8 cellular contexts compared by ENCODE assay signal in genomic region chr3:58874248-58874741, GRCh38.
DNase-seq lines count a peak whose midpoint lies in the region; ATAC-seq, FAIRE-seq and TF ChIP-seq lines count a peak whose summit lies in the region.

No MANE protein-coding gene starts in this region.

- peak overlapping the region; percentile 15 for H3K4me2 ChIP-seq in GM12878 (ENCODE audit: control insufficient read depth, insufficient read depth)

- H3K27me3 ChIP-seq in GM12878 (replicated peaks in 1 of 2; ENCODE audit: control insufficient read depth in 2 of 2, insufficient read depth in 2 of 2, low read length in 1 of 2) (no peaks in the 10 kb centered on the region), right lobe of liver (no peaks in the 10 kb centered on the region)

- no TSS peak for BruUV-seq in GM12878 (replicated peaks; lab: Mats Ljungman, UMichigan)

- SMC1A ChIA-PET in GM12878 (lab: Charles Lee; ENCODE audit: uncharacterized antibody, unreplicated experiment) = interaction anchor here (0.6 to 3.2 kb wide), 7 partner anchors 9 to 175 kb away, joined by 3 to 19 read pairs (median 5); no protein-coding TSS in a partner anchor

- peak overlapping the region; percentile 69 for H2AFZ ChIP-seq in GM12878 (ENCODE audit: control insufficient read depth, low read depth, low read length)

- H3K79me2 ChIP-seq in GM12878 (ENCODE audit: control insufficient read depth, insufficient read depth, low read length) = no peaks in the 10 kb centered on the region

- H3K4me3 ChIP-seq in GM12878 (no peak overlapping the region), right lobe of liver (no peak overlapping the region)

- peak; percentile 29 for DNase-seq in GM13977 (ENCODE audit: low spot score)
- DNase-seq in GM12878 (ENCODE audit: low read depth, low spot score) = peak; percentile 56
- DNase-seq in right lobe of liver = no peak
- DNase-seq in ACHN = no peak
- no peak for DNase-seq in anterior cingulate cortex (lab: John Stamatoyannopoulos, UW)
- no peak for DNase-seq in GM03348 (ENCODE audit: low spot score)

- intact Hi-C loops in GM12878 (cut with micrococcal nuclease; ENCODE audit: unreplicated experiment) (loop anchor here (5.0 to 10.0 kb wide), 2 partner anchors 78 to 179 kb away; no protein-coding TSS in a partner anchor), right lobe of liver (cut with DNase I) (no loop called here)

- POLR2A ChIA-PET in GM12878 (lab: Charles Lee) = no interaction called here

- peak; percentile 68 for FAIRE-seq in GM12878 (lab: Jason Lieb, UNC)

- RAD21 ChIA-PET in GM12878 (lab: Charles Lee; ENCODE audit: unreplicated experiment) = interaction anchor here (0.6 to 2.4 kb wide), 6 partner anchors 14 to 184 kb away, joined by 3 to 15 read pairs (median 5); no protein-coding TSS in a partner anchor

- H4K20me1 ChIP-seq in GM12878 (ENCODE audit: control insufficient read depth, insufficient read depth) = no peaks in the 10 kb centered on the region

- H3K9me3 ChIP-seq in GM12878 (replicated peaks; ENCODE audit: control insufficient read depth, insufficient read depth, low read length) (no peaks in the 10 kb centered on the region), right lobe of liver (no peaks in the 10 kb centered on the region)

- H3K27ac ChIP-seq in GM12878 (ENCODE audit: control insufficient read depth, insufficient read depth) = peak overlapping the region; percentile 67
- H3K27ac ChIP-seq in right lobe of liver = no peak overlapping the region

- peak; percentile 82 for ATAC-seq in GM21390 (IDR thresholded peaks at IDR 0.05; ENCODE audit: unreplicated experiment)
- peak; percentile 70 for ATAC-seq in HG03378 (IDR thresholded peaks at IDR 0.05; ENCODE audit: unreplicated experiment)
- ATAC-seq in GM12878 = peak; percentile 89
- no peak for ATAC-seq in right lobe of liver

- TF ChIP-seq EP300 in GM12878 (IDR thresholded peaks at IDR 0.05; ENCODE audit: borderline replicate concordance in 1 of 2, control insufficient read depth in 1 of 2, low read depth in 2 of 2, low read length in 2 of 2) = peak; percentile 5 to 27; a peak in 1 of 4 replicates

- peaks cover 5% of the 10 kb centered on the region; the same call in 1 of the 2 replicates for H3K4me1 ChIP-seq in GM12878 (ENCODE audit: control insufficient read depth, insufficient read depth, low read length)
- H3K4me1 ChIP-seq in right lobe of liver = no peaks in the 10 kb centered on the region

- 26% methylated on average over 5 of the region's 5 CpGs for WGBS in GM12878 (ENCODE audit: insufficient coverage, insufficient replicate concordance, low lambda C conversion rate, missing lambda C conversion rate)
- 68% methylated on average over 5 of the region's 5 CpGs for WGBS in right lobe of liver (ENCODE audit: insufficient coverage, low coverage, low lambda C conversion rate, missing lambda C conversion rate)

- H3K36me3 ChIP-seq in GM12878 (ENCODE audit: control insufficient read depth in 2 of 2, insufficient read depth in 2 of 2, low read length in 1 of 2) = no peaks in the 10 kb centered on the region
- H3K36me3 ChIP-seq in right lobe of liver = no peaks in the 10 kb centered on the region

- CTCF ChIA-PET in GM12878 (lab: Yijun Ruan, JAX) = interaction anchor here (0.9 to 1.6 kb wide), 3 partner anchors 13 to 50 kb away, joined by 3 to 12 read pairs (median 6); no protein-coding TSS in a partner anchor

- TF ChIP-seq RAD21 in GM12878 (IDR thresholded peaks at IDR 0.05; ENCODE audit: insufficient read depth, low read depth, low read length) = no peak

- TF ChIP-seq CTCF in GM13977 (IDR thresholded peaks at IDR 0.05; ENCODE audit: extremely low read depth, insufficient read depth, missing control alignments) (no peak), GM12878 (IDR thresholded peaks at IDR 0.05 in 2 of 3, conservative IDR thresholded peaks at IDR 0.05 in 1 of 3; ENCODE audit: control insufficient read depth in 2 of 3, extremely low read depth in 1 of 3, insufficient read depth in 1 of 3, low read depth in 3 of 3, low read length in 3 of 3) (no peak), right lobe of liver (IDR thresholded peaks at IDR 0.05) (no peak)

- 0 out of 2 replicates have a peak overlapping the region, but pooled peaks have one; percentile 24 for H3K9ac ChIP-seq in GM12878 (ENCODE audit: control insufficient read depth, insufficient read depth, low read length)

- in situ Hi-C loops in GM13977 (cut with MboI; ENCODE audit: low pct_unique_long_range_greater_than_20kb, low sequenced_read_pairs, unreplicated experiment) (no loop called here), GM12878 (cut with MboI) (no loop called here), ACHN (cut with HindIII; ENCODE audit: low pct_ligation_motif_present, low pct_unique_long_range_greater_than_20kb, low sequenced_read_pairs) (no loop called here)

- TF ChIP-seq POLR2A in GM12878 (IDR thresholded peaks at IDR 0.05; ENCODE audit: low read depth, low read length) (no peak), right lobe of liver (IDR thresholded peaks at IDR 0.05) (no peak)

TF ChIP-seq in GM12878, 131 proteins besides CTCF, POLR2A, EP300 and RAD21 (continues in another document):
- TF ChIP-seq ZNF217 (IDR thresholded peaks at IDR 0.05) (no peak), RUNX3 (IDR thresholded peaks at IDR 0.05; ENCODE audit: low read length) (peak; percentile 57), GATAD2B (conservative IDR thresholded peaks at IDR 0.05; ENCODE audit: low read depth) (no peak; the same call in 1 of the 2 replicates), ZZZ3 (IDR thresholded peaks at IDR 0.05; ENCODE audit: control insufficient read depth, insufficient read length, low read depth) (no peak), CBFB (IDR thresholded peaks at IDR 0.05; ENCODE audit: low read depth) (no peak), CBX5 (IDR thresholded peaks at IDR 0.05; ENCODE audit: low read depth) (no peak), E4F1 (IDR thresholded peaks at IDR 0.05; ENCODE audit: borderline replicate concordance, partially characterized antibody) (no peak), CHD1 (IDR thresholded peaks at IDR 0.05; ENCODE audit: low read depth, low read length) (peak; percentile 54; the same call in 1 of the 2 replicates), FOXK2 (IDR thresholded peaks at IDR 0.05) (no peak), CREB1 (IDR thresholded peaks at IDR 0.05; ENCODE audit: low read depth) (no peak), NR2F1 (conservative IDR thresholded peaks at IDR 0.05) (peak; percentile 72), BCLAF1 (IDR thresholded peaks at IDR 0.05) (no peak), PAX8 (IDR thresholded peaks at IDR 0.05) (peak; percentile 63; the same call in 1 of the 2 replicates)

Comparison
In these comparisons a context has a peak if more than half of its experiments do, and no peak if none do; other contexts are left out.
1. DNase-seq: peak in GM13977 (single experiment) and GM12878 (single experiment); none in right lobe of liver (0 of 3), ACHN (single experiment), anterior cingulate cortex (0 of 58) and GM03348 (single experiment).
2. ATAC-seq: peak in GM21390 (single experiment), HG03378 (single experiment) and GM12878 (single experiment); none in right lobe of liver (0 of 4).